Comparison of ENCODE assay signal across 9 cellular contexts in the genomic region with DNA sequence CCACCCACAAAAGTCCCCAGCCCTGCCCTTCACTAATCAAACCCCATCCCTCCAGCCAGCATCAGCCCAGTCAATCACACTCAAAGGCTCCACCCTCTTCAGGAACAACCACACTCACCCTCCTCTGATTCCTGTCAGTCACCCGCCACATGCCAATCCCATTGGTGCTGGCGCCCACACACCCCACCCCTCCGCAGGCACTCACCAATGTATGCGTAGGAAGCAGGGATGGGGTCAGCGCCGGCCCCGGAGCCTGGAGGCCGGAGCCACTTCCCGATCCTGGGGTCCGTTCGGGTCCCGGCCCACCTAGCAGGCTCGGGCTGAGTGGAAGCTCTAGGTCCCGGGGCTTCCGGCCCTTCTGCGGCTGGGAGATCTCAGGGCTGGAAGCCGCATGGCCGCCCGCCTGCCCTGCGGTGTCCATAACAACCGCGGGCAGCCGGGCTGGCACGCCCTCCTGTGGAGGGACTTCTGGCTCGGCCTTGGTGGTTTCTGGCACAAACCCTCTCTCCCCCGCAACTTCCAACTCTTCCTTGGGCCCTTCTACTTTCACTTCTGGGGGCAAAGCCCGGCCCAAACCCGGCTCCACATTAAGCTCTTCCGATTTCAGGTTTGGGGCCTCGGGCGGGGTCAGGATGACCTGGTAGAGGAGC. TPM values are rescaled to one million over a fixed set of nuclear protein-coding genes. Genes with fewer than 3 reads are reported as not detected.
A peak's percentile ranks its signal among the peaks of the same experiment; 100 is the strongest.
DNase-seq lines count a peak whose midpoint lies in the region; ATAC-seq and TF ChIP-seq lines count a peak whose summit lies in the region.
"Had no signal": no experiment of that assay in that cellular context is flagged by ENCODE, and none has a peak within 500 bp of the region (broad histone marks: within the 10 kb centered on the region; RNA-seq: fewer than 3 reads in every experiment).

No MANE protein-coding gene starts in this region.

- no peak overlapping the region for H2AFZ ChIP-seq in mammary epithelial cell (ENCODE audit: low read depth, low read length)

- BruUV-seq in mammary epithelial cell (replicated peaks; lab: Mats Ljungman, UMichigan): no TSS peak

- peaks cover 4% of the 10 kb centered on the region for H3K79me2 ChIP-seq in mammary epithelial cell (ENCODE audit: insufficient read depth, low read length)

- in situ Hi-C loops in mammary epithelial cell (cut with MboI; ENCODE audit: low sequenced_read_pairs in 2 of 2): no loop called here

- DNase-seq in NCI-H460 (ENCODE audit: extremely low read depth, low read depth) (peak; percentile 81), cerebellum (ENCODE audit: low spot score) (peak; percentile 87), nucleus accumbens (lab: John Stamatoyannopoulos, UW) (peak in 34 of 56 donors; percentile 2 to 63 (median 16)), NCI-H2196 treated with DMSO at 0.1 percent for 48 hours (lab: John Stamatoyannopoulos, UW; ENCODE audit: unreplicated experiment) (no peak), mammary epithelial cell (no peak), amniotic stem cell (lab: John Stamatoyannopoulos, UW) (no peak), kidney tubule cell (ENCODE audit: low spot score) (no peak)

- no peak overlapping the region for H3K27ac ChIP-seq in mammary epithelial cell (ENCODE audit: insufficient read depth, low read depth, low read length)

- no peaks in the 10 kb centered on the region for H3K9me3 ChIP-seq in mammary epithelial cell (replicated peaks; ENCODE audit: insufficient read depth, low read length)

- H3K36me3 ChIP-seq in mammary epithelial cell (ENCODE audit: insufficient read depth, low read length): peaks cover 5% of the 10 kb centered on the region

- no peak overlapping the region for H3K4me2 ChIP-seq in mammary epithelial cell (ENCODE audit: insufficient read depth, low read depth, low read length)

- no peak overlapping the region for H3K9ac ChIP-seq in mammary epithelial cell (ENCODE audit: insufficient read depth, low read length)

- 78% methylated on average over 22 of the region's 31 CpGs for WGBS in mammary epithelial cell (ENCODE audit: low coverage, missing lambda C conversion rate)

- no peaks in the 10 kb centered on the region for H4K20me1 ChIP-seq in mammary epithelial cell (ENCODE audit: insufficient read depth, low read length)

- no peak overlapping the region for H3K4me3 ChIP-seq in mammary epithelial cell (replicated peaks in 1 of 3; ENCODE audit: insufficient read depth in 1 of 3, low read depth in 2 of 3, low read length in 3 of 3)

- peak; percentile 62 for ATAC-seq in GM18907 (IDR thresholded peaks at IDR 0.05; ENCODE audit: unreplicated experiment)

- intact Hi-C loops in mammary epithelial cell (cut with micrococcal nuclease): no loop called here

- TF ChIP-seq CTCF in mammary epithelial cell (conservative IDR thresholded peaks at IDR 0.05 in 1 of 2, IDR thresholded peaks at IDR 0.05 in 1 of 2; ENCODE audit: extremely low read depth in 1 of 2, insufficient read depth in 1 of 2, low read depth in 1 of 2, low read length in 2 of 2): no peak

- dilution Hi-C loops in mammary epithelial cell (cut with HindIII; ENCODE audit: low sequenced_read_pairs): no loop called here

- CTCF ChIA-PET in mammary epithelial cell (lab: Charles Lee; ENCODE audit: low non-redundant PET): no interaction called here

- H3K4me1 ChIP-seq in mammary epithelial cell (ENCODE audit: insufficient read depth, low read length): no peaks in the 10 kb centered on the region

- H3K27me3 ChIP-seq in mammary epithelial cell (ENCODE audit: insufficient read depth, low read length): no peaks in the 10 kb centered on the region

RNA-seq across cellular contexts. Expression of a gene that starts 7.9 kb away (rescaled TPM):
- total RNA-seq in NCI-H460 (2014; rRNA removed; shearing (Covaris generic)): 0.10 TPM in 1 of 2 replicates, not detected in the other
- polyA plus RNA-seq in NCI-H460 (2014; cell fraction: nucleus; rRNA removed): 0.27 and 0.76 TPM in 2 replicates
- total RNA-seq in cerebellum: 1.4 TPM
- total RNA-seq in mammary epithelial cell: under 1 TPM; 0.17 to 0.28 TPM
- 0.06 TPM for polyA plus RNA-seq in mammary epithelial cell
- not detected for polyA minus RNA-seq in mammary epithelial cell

RNA-seq across cellular contexts. Expression of a gene that starts 12.7 kb away (rescaled TPM):
- total RNA-seq in NCI-H460 (2014; rRNA removed; shearing (Covaris generic)): 36.4 and 40.4 TPM in 2 replicates
- polyA plus RNA-seq in NCI-H460 (2014; cell fraction: nucleus; rRNA removed): 23.2 and 25.1 TPM in 2 replicates
- 12.2 TPM for total RNA-seq in cerebellum
- 10 to 100 TPM; 17.2 to 44.7 TPM for total RNA-seq in mammary epithelial cell
- polyA plus RNA-seq in mammary epithelial cell: 22.6 TPM
- 40.7 TPM for polyA minus RNA-seq in mammary epithelial cell

RNA-seq across cellular contexts. Expression of a gene that starts 18.0 kb away (rescaled TPM):
- total RNA-seq in NCI-H460 (2014; rRNA removed; shearing (Covaris generic)): 0.14 TPM in 1 of 2 replicates, not detected in the other
- 0.29 and 0.58 TPM in 2 replicates for polyA plus RNA-seq in NCI-H460 (2014; cell fraction: nucleus; rRNA removed)
- total RNA-seq in cerebellum: 9.8 TPM
- total RNA-seq in mammary epithelial cell: under 1 TPM; under 0.01 to 0.45 TPM
- polyA plus RNA-seq in mammary epithelial cell: 0.10 TPM
- 0.21 TPM for polyA minus RNA-seq in mammary epithelial cell
- total RNA-seq: skeletal muscle tissue had no signal

RNA-seq across cellular contexts. Expression of a gene that starts 21.3 kb away (rescaled TPM):
- 241 and 269 TPM in 2 replicates for total RNA-seq in NCI-H460 (2014; rRNA removed; shearing (Covaris generic))
- 195 and 196 TPM in 2 replicates for polyA plus RNA-seq in NCI-H460 (2014; cell fraction: nucleus; rRNA removed)
- total RNA-seq in cerebellum (32.8 TPM), mammary epithelial cell (10 to 100 TPM; 56.7 to 76.4 TPM)
- polyA plus RNA-seq in mammary epithelial cell: 124 TPM
- 36.3 TPM for polyA minus RNA-seq in mammary epithelial cell

RNA-seq across cellular contexts. Expression of a gene that starts 55.4 kb away (rescaled TPM):
- 657 and 660 TPM in 2 replicates for total RNA-seq in NCI-H460 (2014; rRNA removed; shearing (Covaris generic))
- polyA plus RNA-seq in NCI-H460 (2014; cell fraction: nucleus; rRNA removed): 129 and 150 TPM in 2 replicates
- 8.3 TPM for total RNA-seq in cerebellum
- total RNA-seq in mammary epithelial cell: 100 to 1,000 TPM; 170 to 219 TPM
- 582 TPM for polyA plus RNA-seq in mammary epithelial cell
- 755 TPM for polyA minus RNA-seq in mammary epithelial cell

Comparison
In these comparisons a context has a peak if more than half of its experiments do, and no peak if none do; other contexts are left out.
1. DNase-seq: peak in NCI-H460 (single experiment), cerebellum (single experiment) and nucleus accumbens (34 of 56); none in NCI-H2196 treated with DMSO at 0.1 percent for 48 hours (single experiment), mammary epithelial cell (single experiment), amniotic stem cell (single experiment) and kidney tubule cell (single experiment).